38 cellular contexts compared by ENCODE assay signal in genomic region chr11:58913685-58914084, GRCh38. TPM values are rescaled to one million over a fixed set of nuclear protein-coding genes. Genes with fewer than 3 reads are reported as not detected.
"Had no signal": no experiment of that assay in that cellular context is flagged by ENCODE, and none has a peak within 500 bp of the region (broad histone marks: within the 10 kb centered on the region; RNA-seq: fewer than 3 reads in every experiment).

No MANE protein-coding gene starts in this region.

- H3K4me3 ChIP-seq: adrenal gland, ascending aorta, body of pancreas, breast epithelium, cardiac muscle cell had no signal

- H3K4me1 ChIP-seq: adrenal gland, ascending aorta, body of pancreas, breast epithelium had no signal

- H3K27ac ChIP-seq: adrenal gland, ascending aorta, body of pancreas, brain microvascular endothelial cell, breast epithelium, cardiac muscle cell had no signal

- FAIRE-seq: astrocyte, bronchial epithelial cell had no signal

- DNase-seq: activated effector memory CD4-positive, alpha-beta T cell treated with anti-CD3 and anti-CD28 coated beads, Interleukin-2, amount 50 U/mL, for 16 hours; activated effector memory CD4-positive, alpha-beta T cell treated with Interleukin-2 at 50 U/mL for 16 hours; activated gamma-delta T cell; activated gamma-delta T cell treated with Interleukin-2 at 50 U/mL for 16 hours; activated naive CD4-positive, alpha-beta T cell; activated naive CD4-positive, alpha-beta T cell treated with anti-CD3 and anti-CD28 coated beads for 36 hours; activated naive CD4-positive, alpha-beta T cell treated with anti-CD3 and anti-CD28 coated beads, Interleukin-2, amount 10 ng/mL, durations not matched to agents 7 days and 5 days; activated naive CD4-positive, alpha-beta T cell treated with anti-CD3 and anti-CD28 coated beads, Interleukin-2, amount 50 U/mL, for 16 hours; activated naive CD4-positive, alpha-beta T cell treated with Interleukin-2 at 50 U/mL for 16 hours; activated naive CD8-positive, alpha-beta T cell treated with anti-CD3 and anti-CD28 coated beads for 36 hours; activated naive CD8-positive, alpha-beta T cell treated with anti-CD3 and anti-CD28 coated beads, Interleukin-2, amount 10 ng/mL, durations not matched to agents 7 days and 5 days; activated naive CD8-positive, alpha-beta T cell treated with anti-CD3 and anti-CD28 coated beads, Interleukin-2, amount 50 U/mL, for 24 hours; activated T-cell treated with anti-CD3 and anti-CD28 coated beads for 4 hours; activated T-cell treated with anti-CD3 and anti-CD28 coated beads, Interleukin-2, amount 50 U/mL, for 1 hour; activated T-cell treated with anti-CD3 and anti-CD28 coated beads, Interleukin-2, amount 50 U/mL, for 24 hours; activated T-cell treated with anti-CD3 and anti-CD28 coated beads, Interleukin-2, amount 50 U/mL, for 4 hours; activated T-cell treated with anti-CD3 and anti-CD28 coated beads, Interleukin-2, amount 50 U/mL, for 48 hours; activated T-cell treated with anti-CD3 and anti-CD28 coated beads, Interleukin-2, amount 50 U/mL, for 72 hours; adrenal gland; amniotic stem cell; amygdala; anterior cingulate cortex; aorta; body of pancreas; brain microvascular endothelial cell; caudate nucleus; central memory CD4-positive, alpha-beta T cell; cerebellar nuclear complex had no signal

- ATAC-seq: activated naive CD4-positive, alpha-beta T cell treated with anti-CD3 and anti-CD28 coated beads, Interleukin-2, amount 50 U/mL, for 72 hours; activated naive CD8-positive, alpha-beta T cell treated with anti-CD3 and anti-CD28 coated beads, Interleukin-2, amount 50 U/mL, for 24 hours; activated T-cell treated with anti-CD3 and anti-CD28 coated beads, Interleukin-2, amount 50 U/mL, for 4 hours; activated T-cell treated with anti-CD3 and anti-CD28 coated beads, Interleukin-2, amount 50 U/mL, for 72 hours; activated T-helper 17 cell treated with anti-CD3 and anti-CD28 coated beads, Interleukin-2, amount 50 U/mL, for 72 hours; body of pancreas had no signal

- H3K36me3 ChIP-seq: adrenal gland, ascending aorta, brain microvascular endothelial cell, breast epithelium, cardiac muscle cell had no signal

- H3K27me3 ChIP-seq: ascending aorta, body of pancreas, brain microvascular endothelial cell, breast epithelium had no signal

RNA-seq across cellular contexts. Expression of gene GLYATL1, which starts 25.6 kb away (rescaled TPM):
- total RNA-seq: activated naive CD4-positive, alpha-beta T cell treated with anti-CD3 and anti-CD28 coated beads for 36 hours; activated naive CD4-positive, alpha-beta T cell treated with anti-CD3 and anti-CD28 coated beads, Interleukin-2, amount 50 U/mL, for 72 hours; activated naive CD8-positive, alpha-beta T cell treated with anti-CD3 and anti-CD28 coated beads, Interleukin-2, amount 10 ng/mL, durations not matched to agents 7 days and 5 days; activated T-helper 1 cell treated with anti-CD3 and anti-CD28 coated beads, Interleukin-12 subunit alpha, Interleukin-12 subunit beta, Interleukin-2, Interleukin-4 antibody, amounts not matched to agents 30 ng/mL and 10 ng/mL and 1 ng/mL, durations not matched to agents 14 hours and 24 hours and 36 hours; activated T-helper 17 cell treated with anti-CD3 and anti-CD28 coated beads, Interleukin-2, amount 50 U/mL, for 72 hours; activated T-helper 2 cell treated with anti-CD3 and anti-CD28 coated beads, Interferon-gamma antibody, Interleukin-2, Interleukin-4, amounts not matched to agents 10 μg/mL and 5 μg/mL and 100 μg/mL, durations not matched to agents 14 hours and 24 hours and 36 hours; aorta; astrocyte; bronchial epithelial cell; cardiac septum had no signal
- polyA plus RNA-seq: aorta had no signal
